ENCODE assay signal across 12 cellular contexts in genomic region chr9:120386390-120387131, GRCh38.
DNase-seq lines count a peak whose midpoint lies in the region; ATAC-seq, FAIRE-seq and TF ChIP-seq lines count a peak whose summit lies in the region.
"Had no signal": no experiment of that assay in that cellular context is flagged by ENCODE, and none has a peak within 500 bp of the region (broad histone marks: within the 10 kb centered on the region; RNA-seq: fewer than 3 reads in every experiment).

No MANE protein-coding gene starts in this region.

- no peaks in the 10 kb centered on the region for H3K79me2 ChIP-seq in K562 (ENCODE audit: control insufficient read depth, insufficient read depth, low read length)

- peaks cover 1 to 4% of the 10 kb centered on the region in 2 experiments; a peak in 2 of 5 replicates for H3K27me3 ChIP-seq in K562 (ENCODE audit: control insufficient read depth in 2 of 2, insufficient read depth in 2 of 2, low read length in 2 of 2)
- H3K27me3 ChIP-seq: cardiac muscle cell, heart left ventricle, neutrophil had no signal

- no peak for TF ChIP-seq RAD21 in K562 (CRISPR knock-in tag; conservative IDR thresholded peaks at IDR 0.05 in 1 of 2, IDR thresholded peaks at IDR 0.05 in 1 of 2)

- peaks cover 34% of the 10 kb centered on the region for H3K36me3 ChIP-seq in K562 (ENCODE audit: control insufficient read depth, insufficient read depth, low read length)

- no peak overlapping the region for H2AFZ ChIP-seq in K562 (ENCODE audit: low read depth, low read length)

- POLR2A ChIA-PET in K562 (lab: Yijun Ruan, JAX) = interaction anchor here (0.6 kb wide), 1 partner anchor 65 kb away, joined by 3 read pairs; no protein-coding TSS in a partner anchor

- no peak overlapping the region for H3K4me2 ChIP-seq in K562 (ENCODE audit: insufficient read depth, low read length)

- no peak overlapping the region for H3K27ac ChIP-seq in K562 (ENCODE audit: extremely low read depth, low read depth, low read length)
- H3K27ac ChIP-seq: cardiac muscle cell, heart left ventricle, neutrophil had no signal

- intact Hi-C loops in K562 (cut with micrococcal nuclease) = no loop called here

- WGBS in K562 (ENCODE audit: insufficient coverage, low coverage, missing lambda C conversion rate) = 74% methylated on average over 11 of the region's 11 CpGs

- ATAC-seq in K562 (peak; percentile 12), HG03095 (IDR thresholded peaks at IDR 0.05; ENCODE audit: unreplicated experiment) (no peak)
- ATAC-seq: heart left ventricle had no signal

- no peaks in the 10 kb centered on the region; the same call in 1 of the 2 replicates for H4K20me1 ChIP-seq in K562 (replicated peaks; ENCODE audit: control insufficient read depth, insufficient read depth, low read length)

- CTCF ChIA-PET in K562 (lab: Yijun Ruan, JAX; ENCODE audit: low intra/inter-chr PET ratio) = no interaction called here

- DNase-seq in DMS53 (lab: John Stamatoyannopoulos, UW) = peak; percentile 94
- DNase-seq in NCI-H2029 treated with DMSO at 0.1 percent for 48 hours (lab: John Stamatoyannopoulos, UW) = peak; percentile 80
- DNase-seq in K562 (ENCODE audit: extremely low read depth in 1 of 4, low spot score in 3 of 4) = no peak
- DNase-seq in mesenteric fat pad (ENCODE audit: low spot score) = peak; percentile 57
- no peak for DNase-seq in AML-193 (lab: John Stamatoyannopoulos, UW)
- no peak for DNase-seq in NCI-H526 (lab: John Stamatoyannopoulos, UW)
- DNase-seq in GF-D8 (lab: John Stamatoyannopoulos, UW) = no peak
- DNase-seq: H7, heart left ventricle had no signal

- no peak overlapping the region for H3K4me3 ChIP-seq in K562
- H3K4me3 ChIP-seq: cardiac muscle cell, heart left ventricle had no signal

- in situ Hi-C loops in K562 (cut with MboI) = no loop called here

- TF ChIP-seq POLR2A in K562 (conservative IDR thresholded peaks at IDR 0.05) = 0 out of 2 replicates have a peak, but pooled peaks have one; percentile 32

- TSS peak; percentile 39 for BruUV-seq in K562 (replicated peaks; lab: Mats Ljungman, UMichigan)

- TF ChIP-seq EP300 in K562 (IDR thresholded peaks at IDR 0.05; ENCODE audit: low read length) = no peak

- no peak for FAIRE-seq in K562 (lab: Jason Lieb, UNC)

- H3K9me1 ChIP-seq in K562 (ENCODE audit: control insufficient read depth, insufficient read depth, low read length) = no peaks in the 10 kb centered on the region

- peaks cover 0 to 13% of the 10 kb centered on the region in 2 experiments; a peak in 1 of 5 replicates for H3K4me1 ChIP-seq in K562 (replicated peaks in 1 of 2; ENCODE audit: control insufficient read depth in 2 of 2, insufficient read depth in 2 of 2, low read length in 2 of 2)

- H3K9me3 ChIP-seq in K562 (replicated peaks; ENCODE audit: control insufficient read depth, insufficient read depth, low read depth, low read length) = no peaks in the 10 kb centered on the region
- H3K9me3 ChIP-seq: heart left ventricle, neutrophil had no signal

- no peak for TF ChIP-seq CTCF in K562 (IDR thresholded peaks at IDR 0.05 in 2 of 3, conservative IDR thresholded peaks at IDR 0.05 in 1 of 3; ENCODE audit: insufficient read depth in 2 of 3, low read depth in 1 of 3, low read length in 3 of 3)

- peak overlapping the region in 1 of 2 experiments; percentile 65; a peak in 2 of 4 replicates for H3K9ac ChIP-seq in K562 (ENCODE audit: insufficient read depth in 1 of 2, low read depth in 2 of 2, low read length in 2 of 2)

TF ChIP-seq in K562, 482 proteins besides CTCF, POLR2A, EP300 and RAD21:
- TF ChIP-seq FOXP4 (CRISPR knock-in tag; IDR thresholded peaks at IDR 0.05; ENCODE audit: borderline replicate concordance) = no peak
- 0 out of 2 replicates have a peak, but pooled peaks have one; percentile 22 for TF ChIP-seq POLR2G (IDR thresholded peaks at IDR 0.05; ENCODE audit: low read depth, low read length)
- TF ChIP-seq NFIC (IDR thresholded peaks at IDR 0.05) = peak; percentile 36; the same call in 1 of the 2 replicates
- TF ChIP-seq NR2C2 (CRISPR knock-in tag; IDR thresholded peaks at IDR 0.05) = no peak
- TF ChIP-seq NR2C2 (tag; IDR thresholded peaks at IDR 0.05) = no peak

Comparison
In these comparisons a context has a peak if more than half of its experiments do, and no peak if none do; other contexts are left out.
1. DNase-seq: peak in DMS53 (single experiment), NCI-H2029 treated with DMSO at 0.1 percent for 48 hours (single experiment) and mesenteric fat pad (single experiment); none in K562 (0 of 4), AML-193 (0 of 2), NCI-H526 (0 of 2) and GF-D8 (single experiment).